1 cellular context compared by ENCODE assay signal in genomic region chr15:99121691-99122410, GRCh38.
TF ChIP-seq lines count a peak whose summit lies in the region.

No MANE protein-coding gene starts in this region.

TF ChIP-seq in endothelial cell of umbilical vein, 7 proteins besides CTCF, POLR2A, EP300 and RAD21 (continued from another document):
- no peak for TF ChIP-seq MYC (IDR thresholded peaks at IDR 0.05; ENCODE audit: low read depth, low read length)
